20 cellular contexts compared by ENCODE assay signal in the genomic region with DNA sequence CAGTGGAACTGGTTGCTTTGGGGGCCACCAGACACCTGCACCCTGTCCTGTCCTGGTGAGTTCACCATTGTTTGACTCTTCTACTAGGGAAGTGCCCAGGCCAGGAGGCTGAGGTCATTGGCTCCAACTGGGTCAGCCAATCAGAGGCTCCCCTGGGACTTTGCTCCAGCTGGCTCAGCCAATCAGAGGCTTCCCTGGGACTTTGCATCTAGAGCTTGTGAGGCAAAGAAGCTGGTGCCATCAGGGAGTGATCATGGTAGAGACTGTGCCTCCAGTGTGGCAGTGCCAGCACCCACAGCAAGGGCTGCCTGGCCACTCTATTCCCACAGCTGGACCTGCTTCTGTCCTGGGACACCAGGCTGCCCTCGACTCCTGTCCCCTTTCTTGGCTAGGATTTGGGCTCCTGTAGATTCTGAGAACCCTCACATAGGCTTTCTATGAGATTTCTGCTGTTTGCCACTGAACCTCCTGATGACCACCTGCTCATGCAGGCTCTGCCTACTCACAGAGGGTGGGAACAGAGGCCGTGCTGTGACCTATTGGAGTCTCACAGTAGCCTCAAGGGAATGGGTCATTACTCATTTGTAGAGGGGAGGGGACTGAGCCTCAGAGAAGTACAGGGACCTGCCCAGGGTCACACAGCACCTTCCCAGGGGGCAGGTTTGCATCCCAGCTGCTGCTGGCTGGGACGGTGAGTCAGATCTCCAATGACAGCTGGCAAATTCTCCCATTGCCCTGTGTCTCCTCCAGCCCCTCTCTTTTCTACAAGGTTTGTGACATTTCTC. TPM values are rescaled to one million over a fixed set of nuclear protein-coding genes. Genes with fewer than 3 reads are reported as not detected.
"Had no signal": no experiment of that assay in that cellular context is flagged by ENCODE, and none has a peak within 500 bp of the region (broad histone marks: within the 10 kb centered on the region; RNA-seq: fewer than 3 reads in every experiment).

No MANE protein-coding gene starts in this region.

- H3K27ac Mint-ChIP-seq: activated CD8-positive, alpha-beta T cell treated with anti-CD3 and anti-CD28 coated beads, Interleukin-2, amount 10 ng/mL, durations not matched to agents 7 days and 5 days; activated naive CD4-positive, alpha-beta T cell treated with anti-CD3 and anti-CD28 coated beads for 36 hours; activated T-helper 1 cell treated with anti-CD3 and anti-CD28 coated beads, Interleukin-12 subunit alpha, Interleukin-12 subunit beta, Interleukin-2, Interleukin-4 antibody, amounts not matched to agents 30 ng/mL and 10 ng/mL and 1 ng/mL, durations not matched to agents 14 hours and 24 hours and 36 hours; natural killer cell had no signal

- H3K36me3 ChIP-seq: gastroesophageal sphincter, stomach, thoracic aorta, uterus, WERI-Rb-1 had no signal

- ATAC-seq: activated CD8-positive, alpha-beta T cell treated with anti-CD3 and anti-CD28 coated beads, Interleukin-2, amount 10 ng/mL, durations not matched to agents 7 days and 5 days; gastroesophageal sphincter; natural killer cell; psoas muscle had no signal

- H3K4me1 ChIP-seq: gastroesophageal sphincter, psoas muscle, stomach, uterus had no signal

- H3K4me3 ChIP-seq: gastroesophageal sphincter, psoas muscle, stomach, thoracic aorta, uterus had no signal

- H3K4me1 Mint-ChIP-seq: natural killer cell had no signal

- DNase-seq: activated CD4-positive, alpha-beta T cell treated with anti-CD3 and anti-CD28 coated beads for 4 hours; activated CD8-positive, alpha-beta T cell treated with anti-CD3 and anti-CD28 coated beads, Interleukin-2, amount 10 ng/mL, durations not matched to agents 7 days and 5 days; activated naive CD4-positive, alpha-beta T cell treated with anti-CD3 and anti-CD28 coated beads for 36 hours; central memory CD4-positive, alpha-beta T cell; effector memory CD4-positive, alpha-beta T cell; hippocampal formation; natural killer cell; nucleus accumbens; stimulated activated CD4-positive, alpha-beta T cell treated with anti-CD3 and anti-CD28 coated beads, Interleukin-4, amount 100 ng/mL, for 1 hour; stimulated activated CD8-positive, alpha-beta memory T cell treated with anti-CD3 and anti-CD28 coated beads, Interleukin-4, amount 100 ng/mL, for 48 hours; stomach; T-helper 1 cell; uterus; WERI-Rb-1 had no signal

- H3K27ac ChIP-seq: epithelial cell of prostate, gastroesophageal sphincter, psoas muscle, stomach, thoracic aorta, uterus, WERI-Rb-1 had no signal

- H3K27me3 ChIP-seq: gastroesophageal sphincter, stomach, uterus had no signal

- H3K4me3 Mint-ChIP-seq: activated CD8-positive, alpha-beta T cell treated with anti-CD3 and anti-CD28 coated beads, Interleukin-2, amount 10 ng/mL, durations not matched to agents 7 days and 5 days; activated naive CD4-positive, alpha-beta T cell treated with anti-CD3 and anti-CD28 coated beads for 36 hours; activated T-helper 1 cell treated with anti-CD3 and anti-CD28 coated beads, Interleukin-12 subunit alpha, Interleukin-12 subunit beta, Interleukin-2, Interleukin-4 antibody, amounts not matched to agents 30 ng/mL and 10 ng/mL and 1 ng/mL, durations not matched to agents 14 hours and 24 hours and 36 hours; natural killer cell had no signal

RNA-seq across cellular contexts. Expression of gene SHISAL1, which starts 59.2 kb away (rescaled TPM):
- total RNA-seq: activated CD8-positive, alpha-beta T cell treated with anti-CD3 and anti-CD28 coated beads, Interleukin-2, amount 10 ng/mL, durations not matched to agents 7 days and 5 days; activated naive CD4-positive, alpha-beta T cell treated with anti-CD3 and anti-CD28 coated beads for 36 hours; activated T-helper 1 cell treated with anti-CD3 and anti-CD28 coated beads, Interleukin-12 subunit alpha, Interleukin-12 subunit beta, Interleukin-2, Interleukin-4 antibody, amounts not matched to agents 30 ng/mL and 10 ng/mL and 1 ng/mL, durations not matched to agents 14 hours and 24 hours and 36 hours; mononuclear cell; natural killer cell had no signal
